ENCODE assay signal across 1 cellular context in the genomic region with DNA sequence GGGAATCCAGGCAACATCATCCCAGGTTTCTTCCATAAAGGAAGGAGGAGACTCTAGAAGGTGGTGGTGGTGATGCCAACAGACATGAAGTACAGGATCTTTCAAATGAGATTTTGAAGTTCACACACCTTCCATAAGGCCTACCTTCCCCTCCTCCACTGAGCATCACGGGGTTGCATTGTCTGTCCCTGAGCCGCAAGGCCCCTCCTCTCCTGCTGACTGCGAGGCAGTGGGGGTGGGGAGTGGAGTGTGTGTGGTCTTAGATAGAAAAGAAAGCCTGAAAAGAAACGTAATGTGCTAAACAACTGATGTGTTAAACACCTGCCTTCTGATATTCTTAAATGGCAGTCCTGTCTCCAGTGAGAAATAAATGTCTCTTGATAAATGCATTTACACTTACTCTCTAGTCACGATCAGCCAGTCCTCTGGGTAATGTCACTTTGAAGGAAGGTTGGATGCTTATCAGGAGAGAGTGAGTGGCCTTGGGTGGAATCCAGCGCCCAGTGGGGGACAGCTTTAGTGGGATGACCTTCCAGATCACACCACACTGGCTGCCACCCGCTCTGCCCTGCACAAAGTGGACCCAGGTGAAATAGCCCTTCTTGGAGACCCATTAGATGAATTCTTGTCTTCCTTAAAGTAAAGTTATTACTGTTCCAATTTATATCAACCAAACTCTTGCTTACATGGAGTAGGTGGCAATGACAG.
TF ChIP-seq lines count a peak whose summit lies in the region.

No MANE protein-coding gene starts in this region.

TF ChIP-seq in HepG2, 621 proteins besides CTCF, POLR2A, EP300 and RAD21:
- no peak for TF ChIP-seq GATAD1 (CRISPR knock-in tag; IDR thresholded peaks at IDR 0.05)
- no peak for TF ChIP-seq ZBED4 (CRISPR knock-in tag; IDR thresholded peaks at IDR 0.05; ENCODE audit: borderline replicate concordance)
- TF ChIP-seq, protein P1, sequence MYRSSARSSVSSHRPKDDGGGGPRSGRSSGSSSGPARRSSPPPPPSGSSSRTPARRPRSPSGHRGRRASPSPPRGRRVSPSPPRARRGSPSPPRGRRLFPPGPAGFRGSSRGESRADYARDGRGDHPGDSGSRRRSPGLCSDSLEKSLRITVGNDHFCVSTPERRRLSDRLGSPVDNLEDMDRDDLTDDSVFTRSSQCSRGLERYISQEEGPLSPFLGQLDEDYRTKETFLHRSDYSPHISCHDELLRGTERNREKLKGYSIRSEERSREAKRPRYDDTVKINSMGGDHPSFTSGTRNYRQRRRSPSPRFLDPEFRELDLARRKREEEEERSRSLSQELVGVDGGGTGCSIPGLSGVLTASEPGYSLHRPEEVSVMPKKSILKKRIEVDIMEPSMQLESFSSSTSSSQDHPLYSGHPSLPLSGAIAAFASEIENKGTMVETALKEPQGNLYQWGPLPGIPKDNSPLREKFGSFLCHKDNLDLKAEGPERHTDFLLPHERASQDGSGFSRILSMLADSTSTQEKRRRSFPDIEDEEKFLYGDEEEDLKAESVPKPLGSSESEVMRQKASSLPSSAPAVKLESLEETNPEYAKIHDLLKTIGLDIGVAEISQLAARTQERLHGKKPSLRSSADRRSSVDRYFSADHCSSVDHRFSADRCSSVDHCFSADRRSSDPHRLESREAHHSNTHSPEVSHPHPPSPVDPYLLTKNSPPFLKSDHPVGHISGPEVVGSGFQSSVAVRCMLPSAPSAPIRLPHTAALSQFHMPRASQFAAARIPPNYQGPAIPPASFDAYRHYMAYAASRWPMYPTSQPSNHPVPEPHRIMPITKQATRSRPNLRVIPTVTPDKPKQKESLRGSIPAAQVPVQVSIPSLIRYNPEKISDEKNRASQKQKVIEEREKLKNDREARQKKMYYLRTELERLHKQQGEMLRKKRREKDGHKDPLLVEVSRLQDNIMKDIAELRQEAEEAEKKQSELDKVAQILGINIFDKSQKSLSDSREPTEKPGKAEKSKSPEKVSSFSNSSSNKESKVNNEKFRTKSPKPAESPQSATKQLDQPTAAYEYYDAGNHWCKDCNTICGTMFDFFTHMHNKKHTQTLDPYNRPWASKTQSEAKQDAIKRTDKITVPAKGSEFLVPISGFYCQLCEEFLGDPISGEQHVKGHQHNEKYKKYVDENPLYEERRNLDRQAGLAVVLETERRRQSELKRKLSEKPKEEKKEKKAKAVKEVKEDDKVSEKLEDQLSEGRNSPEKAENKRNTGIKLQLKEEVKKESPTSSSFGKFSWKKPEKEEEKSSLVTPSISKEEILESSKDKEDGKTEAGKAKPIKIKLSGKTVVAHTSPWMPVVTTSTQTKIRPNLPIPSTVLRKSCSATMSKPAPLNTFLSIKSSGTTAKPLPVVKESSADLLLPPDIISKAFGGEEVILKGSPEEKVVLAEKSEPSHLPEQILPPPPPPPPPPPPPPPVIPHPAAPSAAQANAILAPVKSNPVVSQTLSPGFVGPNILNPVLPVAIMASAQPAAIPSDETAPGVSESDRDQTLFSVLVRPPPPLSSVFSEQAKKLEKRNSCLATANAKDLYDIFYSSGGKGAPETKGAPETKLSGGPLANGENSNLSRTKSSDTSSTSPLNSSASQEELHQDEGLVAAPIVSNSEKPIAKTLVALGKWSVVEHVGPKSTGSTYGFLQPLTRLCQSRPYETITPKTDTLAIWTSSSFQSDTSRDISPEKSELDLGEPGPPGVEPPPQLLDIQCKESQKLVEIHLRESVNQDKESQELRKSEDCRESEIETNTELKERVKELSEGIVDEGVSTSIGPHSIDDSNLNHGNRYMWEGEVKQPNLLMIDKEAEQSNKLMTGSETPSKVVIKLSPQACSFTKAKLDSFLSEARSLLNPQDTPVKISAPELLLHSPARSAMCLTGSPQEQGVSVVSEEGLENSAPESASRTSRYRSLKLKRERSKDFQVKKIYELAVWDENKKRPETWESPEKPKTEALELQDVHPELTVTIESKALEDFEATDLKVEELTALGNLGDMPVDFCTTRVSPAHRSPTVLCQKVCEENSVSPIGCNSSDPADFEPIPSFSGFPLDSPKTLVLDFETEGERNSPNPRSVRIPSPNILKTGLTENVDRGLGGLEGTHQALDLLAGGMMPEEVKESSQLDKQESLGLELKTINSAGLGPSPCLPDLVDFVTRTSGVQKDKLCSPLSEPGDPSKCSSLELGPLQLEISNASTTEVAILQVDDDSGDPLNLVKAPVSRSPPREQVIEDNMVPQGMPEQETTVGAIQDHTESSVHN (CRISPR knock-in tag; IDR thresholded peaks at IDR 0.05) = no peak
- no peak for TF ChIP-seq LCORL (IDR thresholded peaks at IDR 0.05)
- no peak for TF ChIP-seq LCORL (CRISPR knock-in tag; IDR thresholded peaks at IDR 0.05)
- no peak for TF ChIP-seq ZNF543 (CRISPR knock-in tag; IDR thresholded peaks at IDR 0.05)
- no peak for TF ChIP-seq HIC2 (CRISPR knock-in tag; IDR thresholded peaks at IDR 0.05; ENCODE audit: low read depth)
- no peak for TF ChIP-seq MLX (CRISPR knock-in tag; IDR thresholded peaks at IDR 0.05)
- no peak for TF ChIP-seq SMYD3 (CRISPR knock-in tag; IDR thresholded peaks at IDR 0.05)
- TF ChIP-seq, protein P2, sequence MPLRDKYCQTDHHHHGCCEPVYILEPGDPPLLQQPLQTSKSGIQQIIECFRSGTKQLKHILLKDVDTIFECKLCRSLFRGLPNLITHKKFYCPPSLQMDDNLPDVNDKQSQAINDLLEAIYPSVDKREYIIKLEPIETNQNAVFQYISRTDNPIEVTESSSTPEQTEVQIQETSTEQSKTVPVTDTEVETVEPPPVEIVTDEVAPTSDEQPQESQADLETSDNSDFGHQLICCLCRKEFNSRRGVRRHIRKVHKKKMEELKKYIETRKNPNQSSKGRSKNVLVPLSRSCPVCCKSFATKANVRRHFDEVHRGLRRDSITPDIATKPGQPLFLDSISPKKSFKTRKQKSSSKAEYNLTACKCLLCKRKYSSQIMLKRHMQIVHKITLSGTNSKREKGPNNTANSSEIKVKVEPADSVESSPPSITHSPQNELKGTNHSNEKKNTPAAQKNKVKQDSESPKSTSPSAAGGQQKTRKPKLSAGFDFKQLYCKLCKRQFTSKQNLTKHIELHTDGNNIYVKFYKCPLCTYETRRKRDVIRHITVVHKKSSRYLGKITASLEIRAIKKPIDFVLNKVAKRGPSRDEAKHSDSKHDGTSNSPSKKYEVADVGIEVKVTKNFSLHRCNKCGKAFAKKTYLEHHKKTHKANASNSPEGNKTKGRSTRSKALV (CRISPR knock-in tag; IDR thresholded peaks at IDR 0.05) = no peak
- no peak for TF ChIP-seq ZNF720 (CRISPR knock-in tag; IDR thresholded peaks at IDR 0.05)
- TF ChIP-seq CREBL2 (CRISPR knock-in tag; IDR thresholded peaks at IDR 0.05; ENCODE audit: borderline replicate concordance) = no peak
- TF ChIP-seq YEATS4 (CRISPR knock-in tag; IDR thresholded peaks at IDR 0.05; ENCODE audit: borderline replicate concordance) = no peak
- TF ChIP-seq ARID4A (CRISPR knock-in tag; IDR thresholded peaks at IDR 0.05; ENCODE audit: borderline replicate concordance) = no peak
- TF ChIP-seq HNRNPUL1 (IDR thresholded peaks at IDR 0.05; ENCODE audit: low read depth, low read length) = no peak
- TF ChIP-seq TRIM24 (CRISPR knock-in tag; IDR thresholded peaks at IDR 0.05) = no peak
- TF ChIP-seq PCBP2 (optimal IDR thresholded peaks at IDR 0.05; ENCODE audit: low read depth, low read length, poor library complexity, severe bottlenecking) = no peak
- no peak for TF ChIP-seq KDM3A (CRISPR knock-in tag; IDR thresholded peaks at IDR 0.05; ENCODE audit: low read depth)
- TF ChIP-seq ZNF251 (CRISPR knock-in tag; IDR thresholded peaks at IDR 0.05) = no peak
- TF ChIP-seq CSRNP1 (CRISPR knock-in tag; IDR thresholded peaks at IDR 0.05) = no peak
TF ChIP-seq in HepG2: peak in this region for 0.
